Comparison of ENCODE assay signal across 15 cellular contexts in genomic region chr4:176653406-176654220, GRCh38.
"Had no signal": no experiment of that assay in that cellular context is flagged by ENCODE, and none has a peak within 500 bp of the region (broad histone marks: within the 10 kb centered on the region; RNA-seq: fewer than 3 reads in every experiment).

No MANE protein-coding gene starts in this region.

- H3K36me3 ChIP-seq: colonic mucosa, esophagus squamous epithelium, ovary, thoracic aorta had no signal

- H3K9me3 Mint-ChIP-seq: activated naive CD4-positive, alpha-beta T cell treated with anti-CD3 and anti-CD28 coated beads for 36 hours; activated naive CD8-positive, alpha-beta T cell treated with anti-CD3 and anti-CD28 coated beads, Interleukin-2, amount 50 U/mL, for 24 hours had no signal

- H2AFZ ChIP-seq: hepatocyte had no signal

- H3K4me2 ChIP-seq: hepatocyte had no signal

- H3K27ac ChIP-seq: colonic mucosa, esophagus squamous epithelium, hepatocyte, ovary, thoracic aorta had no signal

- H3K4me1 Mint-ChIP-seq: activated naive CD8-positive, alpha-beta T cell treated with anti-CD3 and anti-CD28 coated beads, Interleukin-2, amount 50 U/mL, for 24 hours had no signal

- H3K4me1 ChIP-seq: colonic mucosa, esophagus squamous epithelium had no signal

- H3K79me2 ChIP-seq: hepatocyte had no signal

- ATAC-seq: activated CD4-positive, CD25-positive, alpha-beta regulatory T cell treated with anti-CD3 and anti-CD28 coated beads, Interleukin-2, amount 50 U/mL, for 24 hours; activated naive CD8-positive, alpha-beta T cell treated with anti-CD3 and anti-CD28 coated beads, Interleukin-2, amount 50 U/mL, for 24 hours; left lobe of liver; naive thymus-derived CD4-positive, alpha-beta T cell; sciatic nerve had no signal

- H3K4me3 ChIP-seq: colonic mucosa, esophagus squamous epithelium, hepatocyte, ovary, thoracic aorta had no signal

- H3K27me3 ChIP-seq: colonic mucosa, esophagus squamous epithelium, hepatocyte, ovary had no signal

- H3K27ac Mint-ChIP-seq: activated naive CD4-positive, alpha-beta T cell treated with anti-CD3 and anti-CD28 coated beads for 36 hours; activated naive CD8-positive, alpha-beta T cell treated with anti-CD3 and anti-CD28 coated beads, Interleukin-2, amount 50 U/mL, for 24 hours; naive thymus-derived CD4-positive, alpha-beta T cell had no signal

- H3K4me3 Mint-ChIP-seq: activated naive CD4-positive, alpha-beta T cell treated with anti-CD3 and anti-CD28 coated beads for 36 hours; activated naive CD8-positive, alpha-beta T cell treated with anti-CD3 and anti-CD28 coated beads, Interleukin-2, amount 50 U/mL, for 24 hours; naive thymus-derived CD4-positive, alpha-beta T cell had no signal

- H3K9me3 ChIP-seq: colonic mucosa, esophagus squamous epithelium, ovary, thoracic aorta had no signal

- DNase-seq: activated naive CD4-positive, alpha-beta T cell treated with anti-CD3 and anti-CD28 coated beads for 36 hours; activated naive CD8-positive, alpha-beta T cell treated with anti-CD3 and anti-CD28 coated beads, Interleukin-2, amount 50 U/mL, for 24 hours; activated T-cell treated with anti-CD3 and anti-CD28 coated beads for 4 hours; caudate nucleus; colonic mucosa; esophagus squamous epithelium; islet precursor cell; naive thymus-derived CD4-positive, alpha-beta T cell; ovary; stimulated activated CD4-positive, alpha-beta T cell treated with anti-CD3 and anti-CD28 coated beads, Interleukin-2, amount 100 ng/mL, for 24 hours had no signal

- H3K27me3 Mint-ChIP-seq: activated naive CD8-positive, alpha-beta T cell treated with anti-CD3 and anti-CD28 coated beads, Interleukin-2, amount 50 U/mL, for 24 hours; naive thymus-derived CD4-positive, alpha-beta T cell had no signal

- H3K36me3 Mint-ChIP-seq: naive thymus-derived CD4-positive, alpha-beta T cell had no signal
